ENCODE assay signal across 22 cellular contexts in genomic region chr11:6129011-6129410, GRCh38. TPM values are rescaled to one million over a fixed set of nuclear protein-coding genes. Genes with fewer than 3 reads are reported as not detected.
DNase-seq lines count a peak whose midpoint lies in the region; ATAC-seq and TF ChIP-seq lines count a peak whose summit lies in the region.
"Had no signal": no experiment of that assay in that cellular context is flagged by ENCODE, and none has a peak within 500 bp of the region (broad histone marks: within the 10 kb centered on the region; RNA-seq: fewer than 3 reads in every experiment).

No MANE protein-coding gene starts in this region.

- no peaks in the 10 kb centered on the region for H3K36me3 ChIP-seq in mesenchymal stem cell (ENCODE audit: control insufficient read depth in 1 of 2, insufficient read depth in 2 of 2, low read depth in 1 of 2, low read length in 2 of 2)
- H3K36me3 ChIP-seq in upper lobe of right lung: no peaks in the 10 kb centered on the region
- H3K36me3 ChIP-seq in uterus: no peaks in the 10 kb centered on the region
- H3K36me3 ChIP-seq: BLaER1 treated with 17β-estradiol and CSF1 and Interleukin-3, amounts not matched to agents 10 nM and 100 nM; SJSA1 had no signal

- H3K27ac ChIP-seq in mesenchymal stem cell (ENCODE audit: low read length, poor library complexity, severe bottlenecking) (no peak overlapping the region), upper lobe of right lung (no peak overlapping the region), uterus (no peak overlapping the region)
- H3K27ac ChIP-seq: SJSA1 had no signal

- no peak overlapping the region for H2AFZ ChIP-seq in mesenchymal stem cell (ENCODE audit: low read depth, low read length)

- no peak overlapping the region for H2AK5ac ChIP-seq in mesenchymal stem cell (ENCODE audit: low read length, severe bottlenecking)

- no peak overlapping the region for H3K14ac ChIP-seq in mesenchymal stem cell (ENCODE audit: low read length in 2 of 2)

- no peak overlapping the region for H3K18ac ChIP-seq in mesenchymal stem cell (ENCODE audit: low read depth in 1 of 2, low read length in 2 of 2)

- H3K79me1 ChIP-seq in mesenchymal stem cell (replicated peaks; ENCODE audit: low read length, poor library complexity, severe bottlenecking): no peaks in the 10 kb centered on the region

- peak; percentile 36 for DNase-seq in SKM-1 treated with dmso at 0.1 percent for 144 hours (lab: John Stamatoyannopoulos, UW; ENCODE audit: unreplicated experiment)
- DNase-seq in SKM-1 (lab: John Stamatoyannopoulos, UW; ENCODE audit: unreplicated experiment): no peak
- DNase-seq in NOMO-1 treated with DMSO at 0.1 percent for 48 hours (lab: John Stamatoyannopoulos, UW; ENCODE audit: unreplicated experiment): peak; percentile 17
- DNase-seq in mesenchymal stem cell: no peak
- no peak for DNase-seq in upper lobe of right lung
- no peak for DNase-seq in stimulated activated naive CD8-positive, alpha-beta T cell treated with anti-CD3 and anti-CD28 coated beads, Interleukin-15, Interleukin-2, amounts not matched to agents 100 U/mL and 50 U/mL, for 24 hours
- no peak for DNase-seq in uterus
- DNase-seq: CD4-positive, alpha-beta memory T cell; COR-L47; DMS53; NCI-H1105 treated with DMSO at 0.1 percent for 48 hours; NCI-H2029; NCI-H526 treated with DMSO at 0.1 percent for 48 hours; PC-3 had no signal

- H3K9me3 ChIP-seq in mesenchymal stem cell (ENCODE audit: control insufficient read depth, low read length): no peaks in the 10 kb centered on the region
- H3K9me3 ChIP-seq in upper lobe of right lung: no peaks in the 10 kb centered on the region
- H3K9me3 ChIP-seq in uterus: no peaks in the 10 kb centered on the region
- H3K9me3 ChIP-seq: BLaER1 treated with 17β-estradiol and CSF1 and Interleukin-3, amounts not matched to agents 10 nM and 100 nM; SJSA1 had no signal

- H3K4ac ChIP-seq in mesenchymal stem cell (ENCODE audit: low read depth in 1 of 2, low read length in 2 of 2): no peak overlapping the region

- H3K4me1 ChIP-seq in mesenchymal stem cell (ENCODE audit: control insufficient read depth, insufficient read depth, low read depth, low read length) (no peaks in the 10 kb centered on the region), upper lobe of right lung (no peaks in the 10 kb centered on the region), uterus (no peaks in the 10 kb centered on the region)
- H3K4me1 ChIP-seq: SJSA1 had no signal

- no peaks in the 10 kb centered on the region for H3K27me3 ChIP-seq in mesenchymal stem cell (ENCODE audit: control insufficient read depth in 1 of 2, insufficient read depth in 1 of 2, low read length in 2 of 2)
- H3K27me3 ChIP-seq in upper lobe of right lung: no peaks in the 10 kb centered on the region
- no peaks in the 10 kb centered on the region for H3K27me3 ChIP-seq in uterus
- H3K27me3 ChIP-seq: BLaER1 treated with 17β-estradiol and CSF1 and Interleukin-3, amounts not matched to agents 10 nM and 100 nM; SJSA1 had no signal

- peak overlapping the region; percentile 48 for H4K91ac ChIP-seq in mesenchymal stem cell (ENCODE audit: low read length)

- H2BK120ac ChIP-seq in mesenchymal stem cell (ENCODE audit: low read depth, low read length): no peak overlapping the region

- H3K23ac ChIP-seq in mesenchymal stem cell (ENCODE audit: low read length in 2 of 2): no peak overlapping the region

- H3K9ac ChIP-seq in mesenchymal stem cell (ENCODE audit: low read length): no peak overlapping the region
- H3K9ac ChIP-seq: BLaER1 treated with 17β-estradiol and CSF1 and Interleukin-3, amounts not matched to agents 10 nM and 100 nM had no signal

- intact Hi-C loops in upper lobe of right lung (cut with DNase I) (no loop called here), uterus (cut with DNase I; ENCODE audit: low total_unique reads) (no loop called here)

- H3K4me3 ChIP-seq in mesenchymal stem cell (ENCODE audit: insufficient read depth in 1 of 2, low read depth in 1 of 2, low read length in 2 of 2) (no peak overlapping the region), upper lobe of right lung (no peak overlapping the region), uterus (no peak overlapping the region)
- H3K4me3 ChIP-seq: BLaER1 treated with 17β-estradiol and CSF1 and Interleukin-3, amounts not matched to agents 10 nM and 100 nM; GM12878; SJSA1 had no signal

- TF ChIP-seq CTCF in upper lobe of right lung (IDR thresholded peaks at IDR 0.05): no peak
- TF ChIP-seq CTCF in uterus (IDR thresholded peaks at IDR 0.05): no peak

- 50% methylated on average over 1 of the region's 1 CpG for WGBS in mesenchymal stem cell

- H2BK15ac ChIP-seq in mesenchymal stem cell (ENCODE audit: low read depth, poor library complexity, severe bottlenecking): no peak overlapping the region

- H2BK5ac ChIP-seq in mesenchymal stem cell (ENCODE audit: low read depth, low read length, poor library complexity, severe bottlenecking): no peak overlapping the region

- no peak overlapping the region for H3K4me2 ChIP-seq in mesenchymal stem cell (ENCODE audit: low read length, poor library complexity, severe bottlenecking)

- no peak overlapping the region for H4K8ac ChIP-seq in mesenchymal stem cell (ENCODE audit: low read length)

- ATAC-seq in upper lobe of right lung: peak; percentile 19
- no peak for ATAC-seq in GM21381 (IDR thresholded peaks at IDR 0.05; ENCODE audit: unreplicated experiment)
- ATAC-seq in stimulated activated naive CD8-positive, alpha-beta T cell treated with anti-CD3 and anti-CD28 coated beads, Interleukin-15, Interleukin-2, amounts not matched to agents 100 U/mL and 50 U/mL, for 24 hours: no peak
- ATAC-seq: GM12878, PC-3 had no signal

- TF ChIP-seq POLR2A in uterus (IDR thresholded peaks at IDR 0.05): no peak

- H2BK12ac ChIP-seq in mesenchymal stem cell (ENCODE audit: low read length in 2 of 2): no peak overlapping the region

RNA-seq across cellular contexts. Expression of gene OR56B4, which starts 21.5 kb away (rescaled TPM):
- not detected for polyA plus RNA-seq in mesenchymal stem cell (2013, experiment 1 of 2)
- not detected for polyA plus RNA-seq in mesenchymal stem cell (2013, experiment 2 of 2)
- total RNA-seq in upper lobe of right lung: not detected
- total RNA-seq in uterus: not detected
- total RNA-seq: A172; CD4-positive, alpha-beta memory T cell; GM12878; HT-29; NCI-H460; PC-3; SJSA1; T-helper 1 cell treated with Interleukin-12 subunit alpha and Interleukin-12 subunit beta and Interleukin-4 antibody, amounts not matched to agents 30 ng/mL and 1 ng/mL, for 36 hours had no signal
- polyA plus RNA-seq: CD4-positive, alpha-beta memory T cell; GM12878 had no signal

RNA-seq across cellular contexts. Expression of gene OR52B2, which starts 41.1 kb away (rescaled TPM):
- polyA plus RNA-seq in mesenchymal stem cell (2013, experiment 1 of 2): not detected
- not detected for polyA plus RNA-seq in mesenchymal stem cell (2013, experiment 2 of 2)
- total RNA-seq in upper lobe of right lung (not detected), uterus (not detected)
- total RNA-seq: A172; CD4-positive, alpha-beta memory T cell; GM12878; HT-29; NCI-H460; PC-3; SJSA1; T-helper 1 cell treated with Interleukin-12 subunit alpha and Interleukin-12 subunit beta and Interleukin-4 antibody, amounts not matched to agents 30 ng/mL and 1 ng/mL, for 36 hours had no signal
- polyA plus RNA-seq: CD4-positive, alpha-beta memory T cell had no signal

Comparison
In these comparisons a context has a peak if more than half of its experiments do, and no peak if none do; other contexts are left out.
1. DNase-seq: peak in SKM-1 treated with dmso at 0.1 percent for 144 hours (single experiment) and NOMO-1 treated with DMSO at 0.1 percent for 48 hours (single experiment); none in SKM-1 (single experiment), mesenchymal stem cell (single experiment), upper lobe of right lung (single experiment), stimulated activated naive CD8-positive, alpha-beta T cell treated with anti-CD3 and anti-CD28 coated beads, Interleukin-15, Interleukin-2, amounts not matched to agents 100 U/mL and 50 U/mL, for 24 hours (single experiment) and uterus (0 of 2).